In the genomic region with DNA sequence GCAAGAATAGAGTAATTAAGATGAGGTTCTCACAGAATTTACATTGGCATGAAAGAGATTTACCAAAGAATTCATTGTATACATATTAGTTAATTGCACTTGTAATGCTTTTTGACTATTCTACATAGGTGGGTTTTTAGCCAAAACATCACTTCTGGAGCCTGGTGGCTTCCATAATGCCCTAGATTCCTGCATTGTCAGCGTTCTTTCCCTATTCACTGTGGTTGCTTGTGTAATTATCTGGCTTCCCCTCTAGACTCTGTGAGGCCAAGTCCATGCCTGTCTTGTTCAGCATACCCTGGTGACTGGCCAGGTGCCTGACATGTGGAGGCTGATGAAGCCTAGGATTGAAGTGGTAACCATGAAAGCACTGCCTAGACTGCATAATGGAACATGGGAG, we compare ENCODE assay signal across 25 cellular contexts. TPM values are rescaled to one million over a fixed set of nuclear protein-coding genes. Genes with fewer than 3 reads are reported as not detected.
DNase-seq lines count a peak whose midpoint lies in the region; ATAC-seq, FAIRE-seq and TF ChIP-seq lines count a peak whose summit lies in the region.
"Had no signal": no experiment of that assay in that cellular context is flagged by ENCODE, and none has a peak within 500 bp of the region (broad histone marks: within the 10 kb centered on the region; RNA-seq: fewer than 3 reads in every experiment).

No MANE protein-coding gene starts in this region.

- H3K27ac ChIP-seq in HepG2 (ENCODE audit: extremely low read length, insufficient read depth, low read length) (no peak overlapping the region), right lobe of liver (no peak overlapping the region), IMR-90 (ENCODE audit: insufficient read depth, low read length) (no peak overlapping the region)
- H3K27ac ChIP-seq: BLaER1 had no signal

- TF ChIP-seq POLR2A in HepG2 (IDR thresholded peaks at IDR 0.05; ENCODE audit: insufficient read depth in 1 of 2, low read depth in 2 of 2, low read length in 2 of 2) (no peak), right lobe of liver (IDR thresholded peaks at IDR 0.05) (no peak), IMR-90 (IDR thresholded peaks at IDR 0.05; ENCODE audit: low read depth, low read length) (no peak)

- FAIRE-seq in HepG2 (lab: Jason Lieb, UNC) (no peak), bronchial epithelial cell (lab: Jason Lieb, UNC) (peak; percentile 55)
- FAIRE-seq: A204.1, GM12878, GM12892 had no signal

- no peak overlapping the region for H2BK5ac ChIP-seq in IMR-90 (ENCODE audit: low read depth, low read length, poor library complexity, severe bottlenecking)

- no peaks in the 10 kb centered on the region for H3K27me3 ChIP-seq in HepG2 (ENCODE audit: control insufficient read depth in 1 of 2, insufficient read depth in 2 of 2, low read length in 2 of 2)
- no peaks in the 10 kb centered on the region for H3K27me3 ChIP-seq in right lobe of liver
- no peaks in the 10 kb centered on the region for H3K27me3 ChIP-seq in IMR-90 (ENCODE audit: control insufficient read depth, insufficient read depth, low read length)
- H3K27me3 ChIP-seq in bronchial epithelial cell (ENCODE audit: control insufficient read depth, insufficient read depth, low read length) = no peaks in the 10 kb centered on the region
- H3K27me3 ChIP-seq: BE2C, BLaER1 had no signal

- no peak overlapping the region for H3K9ac ChIP-seq in HepG2 (ENCODE audit: insufficient read depth, low read depth, low read length)
- H3K9ac ChIP-seq in IMR-90 (ENCODE audit: low read depth, low read length) = no peak overlapping the region
- H3K9ac ChIP-seq: BLaER1 had no signal

- no peak overlapping the region for H2BK15ac ChIP-seq in IMR-90 (ENCODE audit: low read depth, low read length)

- H2AFZ ChIP-seq in HepG2 (ENCODE audit: low read length) (no peak overlapping the region), IMR-90 (replicated peaks; ENCODE audit: low read length, poor library complexity) (no peak overlapping the region)

- 95% methylated on average over 1 of the region's 1 CpG for WGBS in HepG2 (ENCODE audit: low lambda C conversion rate)
- WGBS in right lobe of liver (ENCODE audit: insufficient coverage, low coverage, low lambda C conversion rate, missing lambda C conversion rate) = 89% methylated on average over 1 of the region's 1 CpG
- WGBS in IMR-90 (ENCODE audit: extremely low coverage in 2 of 2, insufficient read length in 1 of 2), 2 experiments = 100% methylated on average over 1 of the region's 1 CpG; no CpG with 5 or more reads in 1 of the 2 experiments

- TF ChIP-seq RAD21 in HepG2 (CRISPR knock-in tag; IDR thresholded peaks at IDR 0.05) = no peak
- no peak for TF ChIP-seq RAD21 in IMR-90 (IDR thresholded peaks at IDR 0.05; ENCODE audit: low read length)

- dilution Hi-C loops in IMR-90 (cut with HindIII; ENCODE audit: low sequenced_read_pairs, unreplicated experiment) = no loop called here

- H3K9me3 ChIP-seq in HepG2 (ENCODE audit: low read length) (no peaks in the 10 kb centered on the region), right lobe of liver (no peaks in the 10 kb centered on the region), IMR-90 (ENCODE audit: control insufficient read depth, insufficient read depth, low read length) (no peaks in the 10 kb centered on the region)
- H3K9me3 ChIP-seq: BE2C, BLaER1 had no signal

- H3K9me1 ChIP-seq in IMR-90 (ENCODE audit: insufficient read depth, low read length) = peaks cover 6% of the 10 kb centered on the region; the same call in 1 of the 2 replicates

- no peak overlapping the region for H4K5ac ChIP-seq in IMR-90 (ENCODE audit: low read depth, low read length)

- H3K36me3 ChIP-seq in HepG2 (replicated peaks in 1 of 2; ENCODE audit: control insufficient read depth in 1 of 2, insufficient read depth in 2 of 2, low read length in 2 of 2) (peaks cover 17 to 59% of the 10 kb centered on the region in 2 experiments), right lobe of liver (peaks cover 0 to 8% (median 0%) of the 10 kb centered on the region in 4 donors), IMR-90 (ENCODE audit: control insufficient read depth, insufficient read depth, low read length) (peaks cover 25% of the 10 kb centered on the region), bronchial epithelial cell (ENCODE audit: control insufficient read depth, insufficient read depth, low read length) (peaks cover 16% of the 10 kb centered on the region)

- no peak overlapping the region for H4K8ac ChIP-seq in IMR-90 (ENCODE audit: low read depth in 2 of 2, low read length in 2 of 2)

- no peak overlapping the region for H3K18ac ChIP-seq in IMR-90 (ENCODE audit: low read depth, low read length)

- H3K4me2 ChIP-seq in HepG2 (ENCODE audit: low read depth, low read length) (no peak overlapping the region), IMR-90 (ENCODE audit: low read depth, low read length) (no peak overlapping the region)
- H3K4me2 ChIP-seq: BLaER1 had no signal

- H3K79me1 ChIP-seq in IMR-90 (ENCODE audit: low read depth in 1 of 2, low read length in 2 of 2) = peaks cover 7 to 12% of the 10 kb centered on the region in 2 experiments; a peak in 3 of 4 replicates

- H3K14ac ChIP-seq in IMR-90 (replicated peaks; ENCODE audit: low read depth, low read length) = no peak overlapping the region

- no peak overlapping the region for H3K23ac ChIP-seq in IMR-90 (ENCODE audit: low read depth, low read length)

- H2BK120ac ChIP-seq in IMR-90 (ENCODE audit: low read depth, low read length) = no peak overlapping the region

- no peaks in the 10 kb centered on the region for H3K79me2 ChIP-seq in HepG2 (ENCODE audit: insufficient read depth, low read length)

- no peak for TF ChIP-seq EP300 in HepG2 (IDR thresholded peaks at IDR 0.05; ENCODE audit: low read depth in 2 of 2, low read length in 2 of 2)
- TF ChIP-seq EP300 in HepG2 (CRISPR knock-in tag; IDR thresholded peaks at IDR 0.05; ENCODE audit: borderline replicate concordance) = no peak

- H4K20me1 ChIP-seq in HepG2 (ENCODE audit: insufficient read depth, low read length) (no peaks in the 10 kb centered on the region), IMR-90 (ENCODE audit: insufficient read depth, low read length) (no peaks in the 10 kb centered on the region)
- H4K20me1 ChIP-seq: BLaER1 had no signal

- DNase-seq in HepG2 (ENCODE audit: low spot score) (no peak), right lobe of liver (no peak), IMR-90 (no peak), bronchial epithelial cell (ENCODE audit: low read depth) (no peak), pons (ENCODE audit: low spot score) (no peak), NCI-H526 treated with DMSO at 0.1 percent for 48 hours (lab: John Stamatoyannopoulos, UW) (no peak), AG08395 (ENCODE audit: low spot score) (no peak)
- DNase-seq: 8988T; BE2C; C1 segment of cervical spinal cord; CD4-positive, alpha-beta memory T cell; CD4-positive, CD25-positive, alpha-beta regulatory T cell; CD8-positive, alpha-beta memory T cell; COR-L47; DMS 273 treated with DMSO at 0.1 percent for 48 hours; DMS153; DMS53; DMS79; DND-41; EL; GDM1 had no signal

- CTCF ChIA-PET in HepG2 (lab: Yijun Ruan, JAX; ENCODE audit: low intra/inter-chr PET ratio, low total read pairs) = no interaction called here
- CTCF ChIA-PET in IMR-90 (lab: Yijun Ruan, JAX) = no interaction called here

- no peak overlapping the region for H2BK20ac ChIP-seq in IMR-90 (ENCODE audit: low read depth, low read length)

- intact Hi-C loops in HepG2 (cut with micrococcal nuclease; ENCODE audit: unreplicated experiment) (no loop called here), right lobe of liver (cut with DNase I) (no loop called here), IMR-90 (cut with micrococcal nuclease) (no loop called here)

- no peak overlapping the region for H2AK5ac ChIP-seq in IMR-90 (ENCODE audit: low read depth, low read length)

- ATAC-seq in HepG2 = no peak
- ATAC-seq in right lobe of liver = no peak
- no peak for ATAC-seq in IMR-90 (ENCODE audit: low read depth)
- ATAC-seq: GM12878 had no signal

- no peak overlapping the region for H2AK9ac ChIP-seq in IMR-90 (replicated peaks; ENCODE audit: low read depth, low read length, poor library complexity)

- no peak for TF ChIP-seq CTCF in HepG2 (CRISPR knock-in tag; IDR thresholded peaks at IDR 0.05)
- no peak for TF ChIP-seq CTCF in right lobe of liver (IDR thresholded peaks at IDR 0.05)
- no peak for TF ChIP-seq CTCF in IMR-90 (conservative IDR thresholded peaks at IDR 0.05; ENCODE audit: low read depth, low read length)
- TF ChIP-seq CTCF in bronchial epithelial cell (IDR thresholded peaks at IDR 0.05; ENCODE audit: insufficient read depth, low read length, severe bottlenecking) = no peak

- H3K4me1 ChIP-seq in HepG2 (ENCODE audit: insufficient read depth, low read length) (no peaks in the 10 kb centered on the region), right lobe of liver (no peaks in the 10 kb centered on the region), IMR-90 (ENCODE audit: control insufficient read depth, insufficient read depth, low read length) (no peaks in the 10 kb centered on the region)
- H3K4me1 ChIP-seq: BE2C, BLaER1 had no signal

- in situ Hi-C loops in HepG2 (cut with HindIII; ENCODE audit: extremely low pct_ligation_motif_present, low pct_unique_long_range_greater_than_20kb) (no loop called here), IMR-90 (cut with MboI; ENCODE audit: low sequenced_read_pairs) (no loop called here)

- BruUV-seq in HepG2 (replicated peaks; lab: Mats Ljungman, UMichigan) = no TSS peak
- BruUV-seq in IMR-90 (replicated peaks; lab: Mats Ljungman, UMichigan) = no TSS peak

- no peak overlapping the region for H3K4ac ChIP-seq in IMR-90 (ENCODE audit: low read depth, low read length)

- H3K4me3 ChIP-seq in HepG2 (replicated peaks in 1 of 3; ENCODE audit: insufficient read depth in 1 of 3, low read depth in 2 of 3, low read length in 3 of 3) = no peak overlapping the region
- no peak overlapping the region for H3K4me3 ChIP-seq in right lobe of liver
- no peak overlapping the region for H3K4me3 ChIP-seq in IMR-90 (ENCODE audit: insufficient read depth, low read depth, low read length)
- no peak overlapping the region for H3K4me3 ChIP-seq in bronchial epithelial cell (ENCODE audit: low read depth, low read length)
- H3K4me3 ChIP-seq: BLaER1, GM12878 had no signal

- POLR2A ChIA-PET in HepG2 (lab: Yijun Ruan, JAX) = no interaction called here
- POLR2A ChIA-PET in IMR-90 (lab: Charles Lee; ENCODE audit: unreplicated experiment) = interaction anchor here (0.5 kb wide), 1 partner anchor 11 kb away, joined by 3 read pairs; no protein-coding TSS in a partner anchor

- H3K56ac ChIP-seq in IMR-90 (ENCODE audit: extremely low read depth, insufficient read depth, low read length) = no peak overlapping the region

- H4K91ac ChIP-seq in IMR-90 (ENCODE audit: insufficient read depth, low read depth, low read length) = no peak overlapping the region

RNA-seq across cellular contexts. Expression of a gene that starts 41.2 kb away (rescaled TPM):
- total RNA-seq in HepG2 (2016; rRNA removed; fragmentation: Illumina TruSeq; extraction: Trizol) = 31.2 and 33.6 TPM in 2 replicates
- 11.5 and 12.2 TPM in 2 replicates for total RNA-seq in HepG2 (2016; cell fraction: cytosol; rRNA removed; fragmentation: Illumina TruSeq; extraction: Trizol; ENCODE audit: low read depth)
- total RNA-seq in HepG2 (2016; cell fraction: insoluble cytoplasmic fraction; rRNA removed; fragmentation: Illumina TruSeq; extraction: Trizol) = 31.8 and 36.0 TPM in 2 replicates
- total RNA-seq in HepG2 (2016; cell fraction: membrane; rRNA removed; fragmentation: Illumina TruSeq; extraction: Trizol) = 18.3 and 22.5 TPM in 2 replicates
- 26.6 and 30.6 TPM in 2 replicates for total RNA-seq in HepG2 (2016; cell fraction: nucleus; rRNA removed; fragmentation: Illumina TruSeq; extraction: Trizol)
- polyA plus RNA-seq in HepG2 (2011; rRNA removed) = 13.6 and 16.4 TPM in 2 replicates
- polyA plus RNA-seq in HepG2 (2011; cell fraction: cytosol; rRNA removed) = 13.0 and 13.1 TPM in 2 replicates
- polyA plus RNA-seq in HepG2 (2011; cell fraction: nucleus; rRNA removed) = 12.2 and 16.4 TPM in 2 replicates
- polyA plus RNA-seq in HepG2 (2012) = 10.0 and 12.9 TPM in 2 replicates
- polyA plus RNA-seq in HepG2 (2016; cell fraction: cytosol; fragmentation: Illumina TruSeq; extraction: Trizol; ENCODE audit: low read depth) = 4.6 and 7.3 TPM in 2 replicates
- polyA plus RNA-seq in HepG2 (2016; cell fraction: insoluble cytoplasmic fraction; fragmentation: Illumina TruSeq; extraction: Trizol; ENCODE audit: low read depth) = 29.7 and 30.3 TPM in 2 replicates
- polyA plus RNA-seq in HepG2 (2016; cell fraction: membrane; fragmentation: Illumina TruSeq; extraction: Trizol; ENCODE audit: low read depth) = 12.8 and 13.0 TPM in 2 replicates
- 20.5 and 23.6 TPM in 2 replicates for polyA plus RNA-seq in HepG2 (2016; cell fraction: nucleus; fragmentation: Illumina TruSeq; extraction: Trizol; ENCODE audit: insufficient read depth, low read depth)
- 16.8 and 72.0 TPM in 2 replicates for polyA minus RNA-seq in HepG2 (2011; rRNA and poly(A)+ RNA removed; ENCODE audit: low replicate concordance)
- polyA minus RNA-seq in HepG2 (2011; cell fraction: cytosol; rRNA and poly(A)+ RNA removed) = 12.2 and 16.0 TPM in 2 replicates
- polyA minus RNA-seq in HepG2 (2011; cell fraction: nucleus; rRNA and poly(A)+ RNA removed) = 34.9 and 39.3 TPM in 2 replicates
- total RNA-seq in right lobe of liver = 1 to 10 TPM; 4.9 to 7.1 (median 6.6) TPM
- total RNA-seq in IMR-90 (2012; rRNA removed) = 39.2 and 53.1 TPM in 2 replicates
- 21.6 and 23.3 TPM in 2 replicates for polyA plus RNA-seq in IMR-90 (2012; rRNA removed)
- 9.7 and 13.0 TPM in 2 replicates for polyA plus RNA-seq in IMR-90 (2012; cell fraction: cytosol; rRNA removed)
- 7.1 and 28.5 TPM in 2 replicates for polyA plus RNA-seq in IMR-90 (2012; cell fraction: nucleus; rRNA removed; ENCODE audit: low replicate concordance)
- 13.2 and 17.2 TPM in 2 replicates for total RNA-seq in bronchial epithelial cell

RNA-seq across cellular contexts. Expression of a gene that starts 42.4 kb away (rescaled TPM):
- 31.5 and 46.5 TPM in 2 replicates for total RNA-seq in HepG2 (2016; rRNA removed; fragmentation: Illumina TruSeq; extraction: Trizol)
- total RNA-seq in HepG2 (2016; cell fraction: cytosol; rRNA removed; fragmentation: Illumina TruSeq; extraction: Trizol; ENCODE audit: low read depth) = 14.8 and 18.7 TPM in 2 replicates
- 31.3 and 47.3 TPM in 2 replicates for total RNA-seq in HepG2 (2016; cell fraction: insoluble cytoplasmic fraction; rRNA removed; fragmentation: Illumina TruSeq; extraction: Trizol)
- 12.9 and 13.7 TPM in 2 replicates for total RNA-seq in HepG2 (2016; cell fraction: membrane; rRNA removed; fragmentation: Illumina TruSeq; extraction: Trizol)
- total RNA-seq in HepG2 (2016; cell fraction: nucleus; rRNA removed; fragmentation: Illumina TruSeq; extraction: Trizol) = 19.0 and 21.0 TPM in 2 replicates
- polyA plus RNA-seq in HepG2 (2011; rRNA removed) = 4.6 and 8.2 TPM in 2 replicates
- polyA plus RNA-seq in HepG2 (2011; cell fraction: cytosol; rRNA removed) = 2.3 and 3.5 TPM in 2 replicates
- polyA plus RNA-seq in HepG2 (2011; cell fraction: nucleus; rRNA removed) = 1.2 and 1.6 TPM in 2 replicates
- polyA plus RNA-seq in HepG2 (2012) = 5.6 and 15.0 TPM in 2 replicates
- 11.9 and 16.6 TPM in 2 replicates for polyA plus RNA-seq in HepG2 (2016; cell fraction: cytosol; fragmentation: Illumina TruSeq; extraction: Trizol; ENCODE audit: low read depth)
- polyA plus RNA-seq in HepG2 (2016; cell fraction: insoluble cytoplasmic fraction; fragmentation: Illumina TruSeq; extraction: Trizol; ENCODE audit: low read depth) = 46.2 and 47.9 TPM in 2 replicates
- 14.1 and 16.6 TPM in 2 replicates for polyA plus RNA-seq in HepG2 (2016; cell fraction: membrane; fragmentation: Illumina TruSeq; extraction: Trizol; ENCODE audit: low read depth)
- 17.2 and 19.3 TPM in 2 replicates for polyA plus RNA-seq in HepG2 (2016; cell fraction: nucleus; fragmentation: Illumina TruSeq; extraction: Trizol; ENCODE audit: insufficient read depth, low read depth)
- 4.0 and 7.4 TPM in 2 replicates for polyA minus RNA-seq in HepG2 (2011; rRNA and poly(A)+ RNA removed; ENCODE audit: low replicate concordance)
- 2.3 and 3.3 TPM in 2 replicates for polyA minus RNA-seq in HepG2 (2011; cell fraction: cytosol; rRNA and poly(A)+ RNA removed)
- 9.8 and 12.6 TPM in 2 replicates for polyA minus RNA-seq in HepG2 (2011; cell fraction: nucleus; rRNA and poly(A)+ RNA removed)
- total RNA-seq in right lobe of liver = 1 to 10 TPM; 1.7 to 4.7 (median 3.2) TPM
- total RNA-seq in IMR-90 (2012; rRNA removed) = 2.2 and 6.1 TPM in 2 replicates
- polyA plus RNA-seq in IMR-90 (2012; rRNA removed) = 4.9 and 5.3 TPM in 2 replicates
- 0.58 and 1.8 TPM in 2 replicates for polyA plus RNA-seq in IMR-90 (2012; cell fraction: cytosol; rRNA removed)
- 0.21 and 1.6 TPM in 2 replicates for polyA plus RNA-seq in IMR-90 (2012; cell fraction: nucleus; rRNA removed; ENCODE audit: low replicate concordance)
- total RNA-seq in bronchial epithelial cell = 1.1 and 3.3 TPM in 2 replicates
